Comparison of ENCODE assay signal across 8 cellular contexts in the genomic region with DNA sequence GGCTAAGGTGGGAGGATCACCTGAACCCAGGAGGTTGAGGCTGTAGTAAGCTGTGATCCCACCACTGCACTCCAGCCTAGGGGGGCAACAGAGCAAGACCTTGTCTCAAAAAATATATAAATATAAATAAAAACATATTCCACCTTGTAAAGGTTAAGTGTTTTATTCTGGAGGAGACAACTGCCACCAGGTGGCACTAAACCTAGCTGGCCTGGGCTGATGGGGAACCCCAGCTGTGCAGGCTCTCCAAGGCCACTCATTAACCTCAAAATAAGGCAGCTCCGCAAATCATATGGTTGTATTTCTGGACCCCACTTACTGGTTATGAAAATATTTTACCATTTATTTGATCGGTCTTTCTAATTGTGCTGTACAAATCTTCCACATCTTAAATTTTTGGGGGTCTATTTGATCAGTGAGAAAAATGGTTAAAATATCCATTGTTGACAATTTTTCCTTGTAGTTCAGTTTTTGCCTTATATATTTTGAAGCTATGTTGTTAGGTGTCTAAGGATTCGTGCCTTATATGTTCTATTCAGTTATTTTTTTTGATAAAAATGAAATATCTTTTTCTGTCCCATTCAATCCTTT. TPM values are rescaled to one million over a fixed set of nuclear protein-coding genes. Genes with fewer than 3 reads are reported as not detected.
A peak's percentile ranks its signal among the peaks of the same experiment; 100 is the strongest.
DNase-seq lines count a peak whose midpoint lies in the region; ATAC-seq and TF ChIP-seq lines count a peak whose summit lies in the region.

No MANE protein-coding gene starts in this region.

- no peak overlapping the region for H2AFZ ChIP-seq in trophoblast cell (ENCODE audit: insufficient read depth, low read length, poor library complexity)

- no peaks in the 10 kb centered on the region for H3K4me1 ChIP-seq in trophoblast cell (ENCODE audit: control insufficient read depth in 1 of 2, insufficient read depth in 2 of 2, low read length in 2 of 2)
- H3K4me1 ChIP-seq in vagina = peaks cover 10% of the 10 kb centered on the region

- H3K36me3 ChIP-seq in trophoblast cell (ENCODE audit: control insufficient read depth in 1 of 2, insufficient read depth in 2 of 2, low read length in 2 of 2) = no peaks in the 10 kb centered on the region
- H3K36me3 ChIP-seq in vagina = no peaks in the 10 kb centered on the region

- H3K9ac ChIP-seq in trophoblast cell (ENCODE audit: low read length) = no peak overlapping the region

- no peaks in the 10 kb centered on the region for H3K79me2 ChIP-seq in trophoblast cell (ENCODE audit: control insufficient read depth, insufficient read depth, low read length, poor library complexity)

- TF ChIP-seq CTCF in foreskin fibroblast (IDR thresholded peaks at IDR 0.05; ENCODE audit: low read depth, low read length) = peak; percentile 71
- TF ChIP-seq CTCF in vagina (IDR thresholded peaks at IDR 0.05) = peak; percentile 63 to 79 (median 68)

- H3K14ac ChIP-seq in trophoblast cell (ENCODE audit: low read length) = no peak overlapping the region

- H4K8ac ChIP-seq in trophoblast cell (ENCODE audit: low read depth, low read length) = no peak overlapping the region

- H3K27ac ChIP-seq in trophoblast cell (ENCODE audit: low read depth, low read length) = no peak overlapping the region
- no peak overlapping the region for H3K27ac ChIP-seq in vagina

- H3K4ac ChIP-seq in trophoblast cell (ENCODE audit: low read depth, low read length) = no peak overlapping the region

- intact Hi-C loops in vagina (cut with DNase I) = loop anchor here (5.0 to 10.0 kb wide), 2 partner anchors 103 to 114 kb away; a partner anchor contains a TSS

- no peak overlapping the region for H2BK12ac ChIP-seq in trophoblast cell (ENCODE audit: low read length)

- H3K27me3 ChIP-seq in trophoblast cell (ENCODE audit: insufficient read depth, low read length) = no peaks in the 10 kb centered on the region
- H3K27me3 ChIP-seq in vagina = no peaks in the 10 kb centered on the region

- H4K12ac ChIP-seq in trophoblast cell (ENCODE audit: low read depth, low read length) = no peak overlapping the region

- H3K4me3 ChIP-seq in foreskin fibroblast (ENCODE audit: low read depth in 1 of 2, low read length in 2 of 2) = no peak overlapping the region
- H3K4me3 ChIP-seq in trophoblast cell (ENCODE audit: low read depth, low read length) = no peak overlapping the region
- no peak overlapping the region for H3K4me3 ChIP-seq in vagina

- ATAC-seq in HG02973 (IDR thresholded peaks at IDR 0.05; ENCODE audit: unreplicated experiment) = no peak

- no peak overlapping the region for H2BK120ac ChIP-seq in trophoblast cell (ENCODE audit: insufficient read depth, low read length, poor library complexity)

- no peak overlapping the region for H3K4me2 ChIP-seq in trophoblast cell (ENCODE audit: low read length)

- H3K9me3 ChIP-seq in trophoblast cell (ENCODE audit: insufficient read depth, low read depth, low read length) (peaks cover 1% of the 10 kb centered on the region), vagina (no peaks in the 10 kb centered on the region)

- no peak overlapping the region for H4K91ac ChIP-seq in trophoblast cell (ENCODE audit: low read depth, low read length)

- DNase-seq in DMS114 treated with DMSO at 0.1 percent for 48 hours (lab: John Stamatoyannopoulos, UW; ENCODE audit: unreplicated experiment) (peak; percentile 18), HuH-7.5 (ENCODE audit: low spot score) (peak; percentile 51), RKO (ENCODE audit: low spot score) (peak; percentile 72), activated T-helper 1 cell treated with Interleukin-2 at 50 U/mL for 16 hours (ENCODE audit: low read depth) (peak; percentile 56), foreskin fibroblast (peak; percentile 55 to 88), trophoblast cell (peak; percentile 43 to 74), vagina (ENCODE audit: extremely low spot score in 2 of 2) (no peak)

- H3K18ac ChIP-seq in trophoblast cell (ENCODE audit: low read length) = no peak overlapping the region

- H2AK5ac ChIP-seq in trophoblast cell (ENCODE audit: low read length) = no peak overlapping the region

- no peak overlapping the region for H3K23ac ChIP-seq in trophoblast cell (ENCODE audit: low read length)

- no peak for TF ChIP-seq POLR2A in vagina (IDR thresholded peaks at IDR 0.05)

- H2BK5ac ChIP-seq in trophoblast cell (ENCODE audit: low read depth, low read length, poor library complexity) = no peak overlapping the region

- no peaks in the 10 kb centered on the region for H3K79me1 ChIP-seq in trophoblast cell (ENCODE audit: low read length)

- no CpG with 5 or more reads among the region's 3 CpGs for WGBS in trophoblast cell (ENCODE audit: extremely low coverage, insufficient coverage, insufficient read length)

RNA-seq across cellular contexts. Expression of a gene that starts 8.5 kb away (rescaled TPM):
- polyA plus RNA-seq in trophoblast cell (2013) = 0.07 and 0.08 TPM in 2 replicates
- total RNA-seq in vagina = 55.7 TPM

RNA-seq across cellular contexts. Expression of a gene that starts 30.8 kb away (rescaled TPM):
- 0.18 and 0.22 TPM in 2 replicates for polyA plus RNA-seq in trophoblast cell (2013)
- not detected for total RNA-seq in vagina

RNA-seq across cellular contexts. Expression of a gene that starts 56.3 kb away (rescaled TPM):
- 0.11 and 0.18 TPM in 2 replicates for polyA plus RNA-seq in trophoblast cell (2013)
- total RNA-seq in vagina = 0.98 TPM

Comparison
In these comparisons a context has a peak if more than half of its experiments do, and no peak if none do; other contexts are left out.
1. DNase-seq: peak in DMS114 treated with DMSO at 0.1 percent for 48 hours (single experiment), HuH-7.5 (single experiment), RKO (single experiment), activated T-helper 1 cell treated with Interleukin-2 at 50 U/mL for 16 hours (single experiment), foreskin fibroblast (2 of 2) and trophoblast cell (2 of 2); none in vagina (0 of 2).